In genomic region chr17:43900858-43901754, GRCh38 we compare ENCODE assay signal across 9 cellular contexts. TPM values are rescaled to one million over a fixed set of nuclear protein-coding genes. Genes with fewer than 3 reads are reported as not detected.
DNase-seq lines count a peak whose midpoint lies in the region; ATAC-seq and TF ChIP-seq lines count a peak whose summit lies in the region.
"Had no signal": no experiment of that assay in that cellular context is flagged by ENCODE, and none has a peak within 500 bp of the region (broad histone marks: within the 10 kb centered on the region; RNA-seq: fewer than 3 reads in every experiment).

No MANE protein-coding gene starts in this region.

- peaks cover 0 to 52% (median 18%) of the 10 kb centered on the region in 3 donors for H3K4me1 ChIP-seq in gastroesophageal sphincter
- peaks cover 14 to 19% (median 19%) of the 10 kb centered on the region in 3 donors for H3K4me1 ChIP-seq in skeletal muscle tissue (ENCODE audit: control insufficient read depth in 3 of 3, insufficient read depth in 3 of 3, low read length in 3 of 3)

- no peak for TF ChIP-seq POLR2A in gastroesophageal sphincter (IDR thresholded peaks at IDR 0.05)

- H3K36me3 ChIP-seq in SK-N-MC (ENCODE audit: insufficient read depth, low read length): no peaks in the 10 kb centered on the region
- peaks cover 0 to 45% of the 10 kb centered on the region in 2 donors for H3K36me3 ChIP-seq in gastroesophageal sphincter
- H3K36me3 ChIP-seq in skeletal muscle tissue (ENCODE audit: control insufficient read depth in 3 of 3, insufficient read depth in 3 of 3, low read length in 3 of 3): no peaks in the 10 kb centered on the region

- TF ChIP-seq EP300 in gastroesophageal sphincter (IDR thresholded peaks at IDR 0.05): no peak

- peak overlapping the region; percentile 24 for H3K9ac ChIP-seq in SK-N-MC (ENCODE audit: insufficient read length)
- H3K9ac ChIP-seq in skeletal muscle tissue (ENCODE audit: low read depth in 1 of 3, low read length in 3 of 3): peak overlapping the region in 2 of 3 donors; percentile 25 to 38

- peak; percentile 14 to 64 (median 36) for DNase-seq in NCI-H1417 (lab: John Stamatoyannopoulos, UW)
- no peak for DNase-seq in NCI-H1417 treated with DMSO at 0.1 percent for 48 hours (lab: John Stamatoyannopoulos, UW)
- no peak for DNase-seq in SK-N-MC (ENCODE audit: low read depth, low spot score)
- DNase-seq in NCI-H2171 (lab: John Stamatoyannopoulos, UW): no peak
- DNase-seq in pons (ENCODE audit: low spot score): no peak
- no peak for DNase-seq in SHP77 treated with DMSO at 0.1 percent for 48 hours (lab: John Stamatoyannopoulos, UW)

- H3K27me3 ChIP-seq in gastroesophageal sphincter (peaks cover 9% of the 10 kb centered on the region), skeletal muscle tissue (ENCODE audit: control insufficient read depth in 3 of 3, insufficient read depth in 3 of 3, low read length in 3 of 3) (peaks cover 20 to 44% (median 40%) of the 10 kb centered on the region in 3 donors)

- 17 to 64% methylated on average over 2 to 3 of the region's 13 CpGs for WGBS in gastroesophageal sphincter (ENCODE audit: low coverage in 1 of 2), 2 donors

- H3K9me3 ChIP-seq in SK-N-MC (ENCODE audit: low read depth, low read length): no peaks in the 10 kb centered on the region
- H3K9me3 ChIP-seq in gastroesophageal sphincter: no peaks in the 10 kb centered on the region
- no peaks in the 10 kb centered on the region for H3K9me3 ChIP-seq in skeletal muscle tissue (ENCODE audit: control insufficient read depth in 3 of 3, low read length in 3 of 3)

- TF ChIP-seq CTCF in gastroesophageal sphincter (IDR thresholded peaks at IDR 0.05): no peak

- H3K27ac ChIP-seq in SK-N-MC: no peak overlapping the region
- no peak overlapping the region for H3K27ac ChIP-seq in gastroesophageal sphincter
- no peak overlapping the region for H3K27ac ChIP-seq in skeletal muscle tissue (ENCODE audit: low read depth, low read length)

- ATAC-seq in gastroesophageal sphincter: no peak

- peak overlapping the region; percentile 86 for H3K4me3 ChIP-seq in SK-N-MC
- H3K4me3 ChIP-seq in gastroesophageal sphincter: peak overlapping the region; percentile 15 to 51
- peak overlapping the region; percentile 69 to 80 (median 74) for H3K4me3 ChIP-seq in skeletal muscle tissue (ENCODE audit: low read length in 3 of 3)

RNA-seq across cellular contexts. Expression of gene MPP2, which starts 6.2 kb away (rescaled TPM):
- total RNA-seq in gastroesophageal sphincter (10 to 100 TPM in 3 of 4 donors, 1 to 10 TPM in 1; 6.3 to 20.9 (median 15.1) TPM), skeletal muscle tissue (1.0 TPM)

RNA-seq across cellular contexts. Expression of gene PPY, which starts 41.2 kb away (rescaled TPM):
- total RNA-seq in gastroesophageal sphincter (not detected), skeletal muscle tissue (not detected)
- total RNA-seq: LHCN-M2 had no signal

RNA-seq across cellular contexts. Expression of gene PYY, which starts 52.6 kb away (rescaled TPM):
- not detected for total RNA-seq in gastroesophageal sphincter
- total RNA-seq in skeletal muscle tissue: not detected
- total RNA-seq: LHCN-M2 had no signal

RNA-seq across cellular contexts. Expression of gene CD300LG, which starts 54.1 kb away (rescaled TPM):
- total RNA-seq in gastroesophageal sphincter (10 to 100 TPM in 1 of 4 donors, 1 to 10 TPM in 3; 1.6 to 16.2 (median 3.7) TPM), skeletal muscle tissue (1.6 TPM)
- total RNA-seq: LHCN-M2 had no signal

Comparison
In these comparisons a context has a peak if more than half of its experiments do, and no peak if none do; other contexts are left out.
1. DNase-seq: peak in NCI-H1417 (3 of 3); none in NCI-H1417 treated with DMSO at 0.1 percent for 48 hours (single experiment), SK-N-MC (single experiment), NCI-H2171 (single experiment), pons (single experiment) and SHP77 treated with DMSO at 0.1 percent for 48 hours (single experiment).
2. H3K4me3 ChIP-seq: peak in every context shown above with its lines; median percentile 86 in SK-N-MC; 74 in skeletal muscle tissue; 33 in gastroesophageal sphincter.